In genomic region chr12:32399373-32400113, GRCh38 we compare ENCODE assay signal across 9 cellular contexts. TPM values are rescaled to one million over a fixed set of nuclear protein-coding genes. Genes with fewer than 3 reads are reported as not detected.
A peak's percentile ranks its signal among the peaks of the same experiment; 100 is the strongest.
DNase-seq lines count a peak whose midpoint lies in the region; ATAC-seq, FAIRE-seq and TF ChIP-seq lines count a peak whose summit lies in the region.
"Had no signal": no experiment of that assay in that cellular context is flagged by ENCODE, and none has a peak within 500 bp of the region (broad histone marks: within the 10 kb centered on the region; RNA-seq: fewer than 3 reads in every experiment).

TSS of gene FGD4 (plus strand) at chr12:32399558.

- DNase-seq in SIG-M5 treated with dmso at 0.1 percent for 504 hours (lab: John Stamatoyannopoulos, UW; ENCODE audit: unreplicated experiment) (peak; percentile 78), SIG-M5 (lab: John Stamatoyannopoulos, UW) (no peak), NCI-H1092 treated with DMSO at 0.1 percent for 48 hours (lab: John Stamatoyannopoulos, UW) (peak; percentile 85), SKM-1 (lab: John Stamatoyannopoulos, UW; ENCODE audit: unreplicated experiment) (peak; percentile 21), K562 (ENCODE audit: extremely low read depth in 1 of 4, low spot score in 3 of 4) (peak; percentile 68 to 83 (median 73)), hepatocyte (ENCODE audit: low spot score) (peak; percentile 93), psoas muscle (peak; percentile 86 to 94)

- no peaks in the 10 kb centered on the region for H4K20me1 ChIP-seq in K562 (replicated peaks; ENCODE audit: control insufficient read depth, insufficient read depth, low read length)
- peaks cover 5% of the 10 kb centered on the region for H4K20me1 ChIP-seq in hepatocyte (ENCODE audit: insufficient read depth, poor library complexity, severe bottlenecking)

- H3K4me3 ChIP-seq in K562 = peak within 1 kb of the TSS; percentile 57
- peak within 1 kb of the TSS; percentile 96 for H3K4me3 ChIP-seq in hepatocyte
- peak within 1 kb of the TSS; percentile 81 for H3K4me3 ChIP-seq in psoas muscle

- no peak for FAIRE-seq in K562 (lab: Jason Lieb, UNC)
- FAIRE-seq: A204.1 had no signal

- H3K9me1 ChIP-seq in K562 (ENCODE audit: control insufficient read depth, insufficient read depth, low read length) = no peaks in the 10 kb centered on the region

- H3K79me2 ChIP-seq in K562 (ENCODE audit: control insufficient read depth, insufficient read depth, low read length) (no peaks in the 10 kb centered on the region), hepatocyte (peaks cover 34% of the 10 kb centered on the region)

- H3K9me3 ChIP-seq in K562 (replicated peaks; ENCODE audit: control insufficient read depth, insufficient read depth, low read depth, low read length) (no peaks in the 10 kb centered on the region), hepatocyte (ENCODE audit: low read depth) (no peaks in the 10 kb centered on the region), psoas muscle (no peaks in the 10 kb centered on the region)

- TF ChIP-seq RAD21 in K562 (CRISPR knock-in tag; conservative IDR thresholded peaks at IDR 0.05 in 1 of 2, IDR thresholded peaks at IDR 0.05 in 1 of 2) = peak; percentile 43 to 63; a peak in 2 of 4 replicates

- no peak for TF ChIP-seq POLR2A in K562 (conservative IDR thresholded peaks at IDR 0.05)

- 4% methylated on average over 37 of the region's 82 CpGs for WGBS in K562 (ENCODE audit: insufficient coverage, low coverage, missing lambda C conversion rate)
- 1% methylated on average over 42 of the region's 82 CpGs for WGBS in hepatocyte (ENCODE audit: low lambda C conversion rate, missing lambda C conversion rate)
- WGBS in psoas muscle, 3 donors = 1 to 2% (median 1%) methylated on average over 47 to 82 of the region's 82 CpGs

- H3K9ac ChIP-seq in K562 (ENCODE audit: insufficient read depth in 1 of 2, low read depth in 2 of 2, low read length in 2 of 2) = peak within 1 kb of the TSS; percentile 39 to 88; a peak in 3 of 4 replicates

- TF ChIP-seq EP300 in K562 (IDR thresholded peaks at IDR 0.05; ENCODE audit: low read length) = no peak

- peak; percentile 57 to 98 (median 74) for TF ChIP-seq CTCF in K562 (IDR thresholded peaks at IDR 0.05 in 2 of 3, conservative IDR thresholded peaks at IDR 0.05 in 1 of 3; ENCODE audit: insufficient read depth in 2 of 3, low read depth in 1 of 3, low read length in 3 of 3)
- TF ChIP-seq CTCF in hepatocyte (IDR thresholded peaks at IDR 0.05; ENCODE audit: poor library complexity) = peak; percentile 59
- TF ChIP-seq CTCF in psoas muscle (IDR thresholded peaks at IDR 0.05) = peak; percentile 35

- CTCF ChIA-PET in K562 (lab: Yijun Ruan, JAX; ENCODE audit: low intra/inter-chr PET ratio) = interaction anchor here (0.6 kb wide), 2 partner anchors 8 to 339 kb away, joined by 3 read pairs; no protein-coding TSS in a partner anchor

- ATAC-seq in HG02763 (IDR thresholded peaks at IDR 0.05; ENCODE audit: unreplicated experiment) (peak; percentile 82), K562 (peak; percentile 95), psoas muscle (peak; percentile 94 to 98 (median 98))

- H3K27me3 ChIP-seq in K562 (ENCODE audit: control insufficient read depth in 2 of 2, insufficient read depth in 2 of 2, low read length in 2 of 2) (peaks cover 2 to 23% of the 10 kb centered on the region in 2 experiments; a peak in 4 of 5 replicates), hepatocyte (no peaks in the 10 kb centered on the region), psoas muscle (ENCODE audit: insufficient read depth in 3 of 3, low read length in 2 of 3) (no peaks in the 10 kb centered on the region)

- no TSS peak for BruUV-seq in K562 (replicated peaks; lab: Mats Ljungman, UMichigan)

- peak within 1 kb of the TSS; percentile 92 for H2AFZ ChIP-seq in K562 (ENCODE audit: low read depth, low read length)
- peak within 1 kb of the TSS; percentile 55 for H2AFZ ChIP-seq in hepatocyte

- intact Hi-C loops in K562 (cut with micrococcal nuclease) (loop anchor here (5.0 kb wide), 1 partner anchor 32 kb away; no protein-coding TSS in a partner anchor), psoas muscle (cut with DNase I) (no loop called here)

- POLR2A ChIA-PET in K562 (lab: Yijun Ruan, JAX) = interaction anchor here (0.6 to 1.5 kb wide), 5 partner anchors 9 to 353 kb away, joined by 3 to 4 read pairs (median 3); no protein-coding TSS in a partner anchor

- peak within 1 kb of the TSS; percentile 78 for H3K4me2 ChIP-seq in K562 (ENCODE audit: insufficient read depth, low read length)
- peak within 1 kb of the TSS; percentile 87 for H3K4me2 ChIP-seq in hepatocyte

- H3K4me1 ChIP-seq in K562 (replicated peaks in 1 of 2; ENCODE audit: control insufficient read depth in 2 of 2, insufficient read depth in 2 of 2, low read length in 2 of 2) = peaks cover 4 to 14% of the 10 kb centered on the region in 2 experiments; a peak in 4 of 5 replicates
- peaks cover 10% of the 10 kb centered on the region for H3K4me1 ChIP-seq in hepatocyte (ENCODE audit: insufficient read depth)
- H3K4me1 ChIP-seq in psoas muscle = peaks cover 5% of the 10 kb centered on the region

- H3K27ac ChIP-seq in K562 (ENCODE audit: extremely low read depth, low read depth, low read length) = no peak within 1 kb of the TSS
- peak within 1 kb of the TSS; percentile 90 for H3K27ac ChIP-seq in hepatocyte
- peak within 1 kb of the TSS; percentile 19 for H3K27ac ChIP-seq in psoas muscle

- no peaks in the 10 kb centered on the region for H3K36me3 ChIP-seq in K562 (ENCODE audit: control insufficient read depth, insufficient read depth, low read length)
- H3K36me3 ChIP-seq in hepatocyte (replicated peaks; ENCODE audit: insufficient read depth, low read depth) = no peaks in the 10 kb centered on the region
- H3K36me3 ChIP-seq in psoas muscle (ENCODE audit: insufficient read depth in 1 of 2, low read depth in 1 of 2) = no peaks in the 10 kb centered on the region

- H3K9me2 ChIP-seq in hepatocyte (replicated peaks; ENCODE audit: insufficient read depth) = no peaks in the 10 kb centered on the region

- in situ Hi-C loops in K562 (cut with MboI) = no loop called here

TF ChIP-seq in K562, 482 proteins besides CTCF, POLR2A, EP300 and RAD21 (continues in another document):
- TF ChIP-seq HNRNPH1 (optimal IDR thresholded peaks at IDR 0.05; ENCODE audit: low read depth, low read length) = no peak
- no peak for TF ChIP-seq EHMT2 (IDR thresholded peaks at IDR 0.05)
- no peak for TF ChIP-seq PTTG1 (tag; IDR thresholded peaks at IDR 0.05; ENCODE audit: low read depth)
- no peak for TF ChIP-seq BCLAF1 (IDR thresholded peaks at IDR 0.05; ENCODE audit: borderline replicate concordance in 1 of 2, control insufficient read depth in 1 of 2, low read depth in 2 of 2, low read length in 1 of 2)
- no peak for TF ChIP-seq ETV6 (IDR thresholded peaks at IDR 0.05; ENCODE audit: borderline replicate concordance in 1 of 2, low read depth in 2 of 2, low read length in 1 of 2)
- 0 out of 2 replicates have a peak, but pooled peaks have one; percentile 69 for TF ChIP-seq ETV6 (CRISPR knock-in tag; IDR thresholded peaks at IDR 0.05; ENCODE audit: borderline replicate concordance)
- no peak for TF ChIP-seq ZNF431 (CRISPR knock-in tag; IDR thresholded peaks at IDR 0.05)
- no peak for TF ChIP-seq GATAD2B (IDR thresholded peaks at IDR 0.05; ENCODE audit: borderline replicate concordance)
- TF ChIP-seq RB1 (IDR thresholded peaks at IDR 0.05; ENCODE audit: low read depth) = peak; percentile 62; the same call in 1 of the 2 replicates
- TF ChIP-seq ZNF589 (CRISPR knock-in tag; IDR thresholded peaks at IDR 0.05; ENCODE audit: low read depth) = no peak
- TF ChIP-seq CBFA2T3 (IDR thresholded peaks at IDR 0.05) = peak; percentile 10; the same call in 1 of the 2 replicates

RNA-seq across cellular contexts. Expression of gene FGD4, which starts in this region (rescaled TPM):
- total RNA-seq in K562 (2011; cell fraction: chromatin; rRNA removed; ENCODE audit: low replicate concordance) = 0.88 and 1.0 TPM in 2 replicates
- 0.26 and 0.33 TPM in 2 replicates for total RNA-seq in K562 (2011; cell fraction: nucleolus; rRNA removed)
- total RNA-seq in K562 (2011; cell fraction: nucleoplasm; rRNA removed) = 0.22 and 0.76 TPM in 2 replicates
- 0.05 and 0.78 TPM in 2 replicates for total RNA-seq in K562 (2014; rRNA removed)
- total RNA-seq in K562 (2014; rRNA removed; fragmentation: Illumina TruSeq; extraction: Trizol) = 0.35 and 0.51 TPM in 2 replicates
- total RNA-seq in K562 (2015; rRNA removed; fragmentation: Illumina TruSeq; extraction: Trizol) = 0.19 and 0.36 TPM in 2 replicates
- total RNA-seq in K562 (2021) = 0.22 and 0.83 TPM in 2 replicates
- 0.46 and 1.2 TPM in 2 replicates for polyA plus RNA-seq in K562 (2011; rRNA removed)
- 0.16 and 0.34 TPM in 2 replicates for polyA plus RNA-seq in K562 (2011; cell fraction: cytosol; rRNA removed)
- 0.20 and 1.1 TPM in 2 replicates for polyA plus RNA-seq in K562 (2011; cell fraction: nucleus; rRNA removed)
- 0.14 and 0.22 TPM in 2 replicates for polyA plus RNA-seq in K562 (2012)
- 0.21 and 0.27 TPM in 2 replicates for polyA plus RNA-seq in K562 (2014; fragmentation: Illumina TruSeq; extraction: Trizol)
- under 1 TPM; 0.08 to 0.10 TPM for polyA plus RNA-seq in K562 (2014; fragmentation: Nextera tagmentation; extraction: Ambion mirVana)
- polyA plus RNA-seq in K562 (2014; rRNA removed) = 0.03 and 0.44 TPM in 2 replicates
- 1.1 and 4.9 TPM in 2 replicates for polyA minus RNA-seq in K562 (2011; rRNA and poly(A)+ RNA removed)
- polyA minus RNA-seq in K562 (2011; cell fraction: cytosol; rRNA and poly(A)+ RNA removed) = 1.9 TPM in 1 of 2 replicates, not detected in the other
- 0.13 and 2.7 TPM in 2 replicates for polyA minus RNA-seq in K562 (2011; cell fraction: nucleus; rRNA and poly(A)+ RNA removed)
- 38.3 and 41.5 TPM in 2 replicates for total RNA-seq in hepatocyte
- polyA plus RNA-seq in hepatocyte = 15.2 and 17.1 TPM in 2 replicates
- total RNA-seq in psoas muscle = 10 to 100 TPM in 3 of 4 donors, 1 to 10 TPM in 1; 9.8 to 20.8 (median 17.5) TPM
- polyA plus RNA-seq in psoas muscle = 10 to 100 TPM in 1 of 3 donors, 1 to 10 TPM in 2; 1.1 to 19.5 (median 7.9) TPM

Comparison
In these comparisons a context has a peak if more than half of its experiments do, and no peak if none do; other contexts are left out.
1. RNA of gene FGD4 (total RNA-seq): 38.3 to 41.5 TPM in hepatocyte and 9.8 to 20.8 TPM in psoas muscle; 0.05 to 1.0 TPM in K562; every median in the first group is over 4 times any median in the second.
2. Peak in every context shown above with its lines, with median percentiles within 50 percentile points of each other: ATAC-seq, H3K4me3 ChIP-seq and CTCF ChIP-seq.